1 cellular context compared by ENCODE assay signal in the genomic region with DNA sequence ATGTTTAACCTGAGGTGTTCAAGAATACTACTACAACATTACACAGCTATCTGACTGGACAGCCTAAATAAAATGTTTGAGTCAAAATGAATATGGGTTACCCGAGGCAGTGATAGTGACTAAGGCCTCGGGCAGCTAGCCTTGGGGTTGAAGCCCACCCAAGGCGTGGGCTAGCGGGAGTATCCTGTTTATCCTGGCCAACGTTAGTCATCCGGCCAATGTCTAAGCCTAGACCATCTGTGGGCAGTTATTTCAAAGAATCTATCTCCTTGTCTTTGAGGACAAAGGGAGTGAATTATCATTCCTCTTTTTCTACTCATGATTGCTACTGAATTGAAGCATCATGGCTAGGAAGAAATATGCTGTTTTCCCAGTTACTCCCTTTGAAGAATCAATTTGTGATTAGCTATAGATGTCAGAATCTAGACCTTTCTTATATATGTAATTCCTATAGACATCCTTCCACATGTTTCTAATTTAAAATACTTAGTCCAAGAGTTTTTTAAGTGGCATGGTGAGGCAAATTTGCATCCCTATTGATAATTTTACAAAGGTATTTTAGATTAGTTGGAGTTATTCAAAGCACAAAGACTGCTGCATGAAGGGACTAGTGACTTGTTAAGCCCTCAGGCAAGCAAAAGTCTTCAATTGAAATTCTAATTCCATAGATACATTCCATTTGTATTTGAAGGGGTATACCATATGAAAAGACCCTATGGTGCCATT.
TF ChIP-seq lines count a peak whose summit lies in the region.

No MANE protein-coding gene starts in this region.

TF ChIP-seq in HepG2, 621 proteins besides CTCF, POLR2A, EP300 and RAD21 (continued from another document):
- no peak for TF ChIP-seq PLRG1 (conservative IDR thresholded peaks at IDR 0.05)
